Comparison of ENCODE assay signal across 8 cellular contexts in the genomic region with DNA sequence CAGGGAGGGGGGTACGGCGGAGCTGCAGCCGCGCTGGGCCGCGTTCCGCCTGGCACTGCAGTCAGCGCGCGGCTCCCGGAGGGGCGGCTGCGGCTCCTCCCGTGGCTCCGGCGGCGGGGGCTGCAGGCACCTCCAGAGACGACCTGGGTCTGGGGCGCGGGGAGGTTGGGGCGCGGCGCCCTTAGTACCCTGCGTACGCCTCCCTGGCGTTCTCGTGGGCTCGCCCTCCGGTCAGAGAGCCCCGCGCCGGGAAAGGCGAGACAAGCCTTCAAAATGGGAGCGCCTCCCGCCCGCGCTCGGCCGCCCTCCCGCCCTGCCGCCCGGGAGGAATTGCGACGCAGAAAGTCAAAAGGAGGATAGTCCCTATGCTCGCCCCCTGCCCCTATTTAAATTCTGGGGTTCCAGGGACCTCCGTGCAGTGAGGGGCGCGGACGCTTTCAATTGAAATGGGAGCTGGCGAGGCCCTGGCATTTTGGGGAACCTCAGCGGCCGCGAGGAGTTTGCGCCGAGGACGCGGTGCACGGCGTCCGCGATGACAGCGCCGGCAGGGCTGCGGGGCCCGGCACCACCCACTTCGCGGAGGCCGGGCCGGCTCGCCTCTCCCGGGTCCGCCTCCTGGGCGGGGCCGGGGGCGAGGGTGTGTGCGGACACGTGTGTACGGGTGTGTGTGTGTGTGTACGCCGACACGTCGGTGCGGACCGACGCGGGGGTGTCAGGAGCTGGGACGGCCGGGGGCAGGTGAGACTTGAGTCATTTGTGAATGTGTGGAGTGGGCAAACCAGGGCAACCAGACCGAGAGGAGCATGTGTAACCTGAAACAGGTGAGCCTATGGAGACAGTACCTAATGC. TPM values are rescaled to one million over a fixed set of nuclear protein-coding genes. Genes with fewer than 3 reads are reported as not detected.
DNase-seq lines count a peak whose midpoint lies in the region; ATAC-seq and TF ChIP-seq lines count a peak whose summit lies in the region.

No MANE protein-coding gene starts in this region.

- H3K4me3 ChIP-seq in right cardiac atrium (ENCODE audit: low read length): peak overlapping the region; percentile 76
- H3K4me3 ChIP-seq in rectal smooth muscle tissue (ENCODE audit: low read length): peak overlapping the region; percentile 90
- H3K4me3 ChIP-seq in vagina: peak overlapping the region; percentile 94 to 99

- TF ChIP-seq POLR2A in vagina (IDR thresholded peaks at IDR 0.05): peak in 1 of 2 donors; percentile 54

- no peaks in the 10 kb centered on the region for H3K36me3 Mint-ChIP-seq in T-helper 17 cell (ENCODE audit: low read depth)

- WGBS in right cardiac atrium: under 1% methylated on average over 89 of the region's 89 CpGs

- no peaks in the 10 kb centered on the region for H3K27me3 ChIP-seq in right cardiac atrium (ENCODE audit: control insufficient read depth, insufficient read depth)
- no peaks in the 10 kb centered on the region for H3K27me3 ChIP-seq in rectal smooth muscle tissue (ENCODE audit: control insufficient read depth, insufficient read depth, low read length)
- no peaks in the 10 kb centered on the region for H3K27me3 ChIP-seq in vagina

- H3K4me1 ChIP-seq in right cardiac atrium (ENCODE audit: control insufficient read depth, insufficient read depth, low read length) (peaks cover 3% of the 10 kb centered on the region), rectal smooth muscle tissue (ENCODE audit: control insufficient read depth, insufficient read depth, low read length) (peaks cover 8% of the 10 kb centered on the region), vagina (peaks cover 30% of the 10 kb centered on the region)

- peak overlapping the region; percentile 94 for H3K27ac Mint-ChIP-seq in T-helper 17 cell

- TF ChIP-seq CTCF in vagina (IDR thresholded peaks at IDR 0.05): no peak

- H3K27ac ChIP-seq in KOPT-K1 (ENCODE audit: low read depth, low read length, poor library complexity, severe bottlenecking) (peak overlapping the region; percentile 52), right cardiac atrium (ENCODE audit: low read length) (peak overlapping the region; percentile 63), rectal smooth muscle tissue (ENCODE audit: low read depth, low read length) (peak overlapping the region; percentile 90), vagina (peak overlapping the region; percentile 97)

- DNase-seq in GM03348 (ENCODE audit: low spot score) (peak; percentile 96), T-helper 17 cell (peak; percentile 70 to 78 (median 77)), amygdala (lab: John Stamatoyannopoulos, UW) (peak in 54 of 56 donors; percentile 13 to 82 (median 62)), right cardiac atrium (peak; percentile 86 to 94 (median 93)), vagina (ENCODE audit: extremely low spot score in 2 of 2) (peak in 1 of 2 donors; percentile 93)

- no peaks in the 10 kb centered on the region for H3K9me3 ChIP-seq in KOPT-K1 (ENCODE audit: insufficient read depth, low read length, poor library complexity, severe bottlenecking)
- H3K9me3 ChIP-seq in T-helper 17 cell (ENCODE audit: control insufficient read depth, low read length, poor library complexity, severe bottlenecking): no peaks in the 10 kb centered on the region
- no peaks in the 10 kb centered on the region for H3K9me3 ChIP-seq in right cardiac atrium (ENCODE audit: control insufficient read depth, low read length)
- no peaks in the 10 kb centered on the region for H3K9me3 ChIP-seq in vagina

- H3K27me3 Mint-ChIP-seq in T-helper 17 cell: no peaks in the 10 kb centered on the region

- H3K9ac ChIP-seq in rectal smooth muscle tissue (ENCODE audit: low read length): peak overlapping the region; percentile 49

- H3K36me3 ChIP-seq in KOPT-K1 (ENCODE audit: insufficient read depth, low read length) (no peaks in the 10 kb centered on the region; the same call in 1 of the 2 replicates), rectal smooth muscle tissue (ENCODE audit: control insufficient read depth, insufficient read depth, low read length) (peaks cover 2% of the 10 kb centered on the region), vagina (peaks cover 0 to 9% of the 10 kb centered on the region in 2 donors)

- ATAC-seq in GM21825 (IDR thresholded peaks at IDR 0.05; ENCODE audit: unreplicated experiment): peak; percentile 79
- ATAC-seq in T-helper 17 cell: peak; percentile 81
- ATAC-seq in right cardiac atrium: peak; percentile 96 to 97

- H3K4me3 Mint-ChIP-seq in T-helper 17 cell: peak overlapping the region; percentile 96

- intact Hi-C loops in right cardiac atrium (cut with DNase I): loop anchor here in 2 of 4 donors (5.0 to 10.0 kb wide), 2 partner anchors 54 to 58 kb away; no protein-coding TSS in a partner anchor
- intact Hi-C loops in vagina (cut with DNase I): no loop called here

- peaks cover 40% of the 10 kb centered on the region for H3K4me1 Mint-ChIP-seq in T-helper 17 cell

RNA-seq across cellular contexts. Expression of a gene that starts 0.5 kb away (rescaled TPM):
- 10 to 100 TPM; 53.4 to 63.8 TPM for total RNA-seq in T-helper 17 cell
- total RNA-seq in right cardiac atrium: 10 to 100 TPM; 42.4 to 60.6 (median 50.9) TPM
- 18.0 TPM for polyA plus RNA-seq in right cardiac atrium
- total RNA-seq in vagina: 32.9 TPM
